18 cellular contexts compared by ENCODE assay signal in genomic region chr17:18248811-18249210, GRCh38. TPM values are rescaled to one million over a fixed set of nuclear protein-coding genes. Genes with fewer than 3 reads are reported as not detected.
DNase-seq lines count a peak whose midpoint lies in the region; ATAC-seq, FAIRE-seq and TF ChIP-seq lines count a peak whose summit lies in the region.
"Had no signal": no experiment of that assay in that cellular context is flagged by ENCODE, and none has a peak within 500 bp of the region (broad histone marks: within the 10 kb centered on the region; RNA-seq: fewer than 3 reads in every experiment).

No MANE protein-coding gene starts in this region.

- no peaks in the 10 kb centered on the region for H3K27me3 ChIP-seq in right atrium auricular region
- H3K27me3 ChIP-seq in dorsolateral prefrontal cortex: no peaks in the 10 kb centered on the region
- H3K27me3 ChIP-seq in neutrophil: no peaks in the 10 kb centered on the region
- no peaks in the 10 kb centered on the region for H3K27me3 ChIP-seq in uterus
- no peaks in the 10 kb centered on the region for H3K27me3 ChIP-seq in H9 (ENCODE audit: insufficient read depth, low read length)
- H3K27me3 ChIP-seq: cardiac muscle cell, left lung, SJSA1 had no signal

- H3K56ac ChIP-seq in H9 (ENCODE audit: insufficient read length, low read depth, low read length): no peak overlapping the region

- no peak overlapping the region for H2BK12ac ChIP-seq in H9 (ENCODE audit: insufficient read length, low read depth, low read length)

- H2BK15ac ChIP-seq in H9 (ENCODE audit: low read depth, low read length): no peak overlapping the region

- H2AFZ ChIP-seq in H9 (ENCODE audit: low read length): no peak overlapping the region
- H2AFZ ChIP-seq: parathyroid adenoma had no signal

- H3K4me3 Mint-ChIP-seq in H9: no peak overlapping the region
- H3K4me3 Mint-ChIP-seq: activated CD8-positive, alpha-beta T cell treated with anti-CD3 and anti-CD28 coated beads for 36 hours; T-cell had no signal

- H3K4me3 ChIP-seq in right atrium auricular region (no peak overlapping the region), dorsolateral prefrontal cortex (no peak overlapping the region), neutrophil (ENCODE audit: low read depth in 1 of 2, low read length in 1 of 2) (no peak overlapping the region), uterus (no peak overlapping the region)
- H3K4me3 ChIP-seq: cardiac muscle cell, left lung, mucosa of descending colon, SJSA1 had no signal

- H3K27ac ChIP-seq in right atrium auricular region (peak overlapping the region; percentile 41 to 50), dorsolateral prefrontal cortex (peak overlapping the region in 51 of 59 donors; percentile 13 to 91 (median 77)), neutrophil (peak overlapping the region; percentile 8), uterus (peak overlapping the region; percentile 0 to 22), H9 (ENCODE audit: insufficient read length, low read depth, low read length) (no peak overlapping the region)
- H3K27ac ChIP-seq: cardiac muscle cell, parathyroid adenoma, SJSA1 had no signal

- H3K79me2 ChIP-seq in H9 (ENCODE audit: insufficient read depth, low read length): no peaks in the 10 kb centered on the region

- H3T11ph ChIP-seq in H9 (ENCODE audit: low read length): no peak overlapping the region

- H3K9me3 ChIP-seq in right atrium auricular region (no peaks in the 10 kb centered on the region), neutrophil (no peaks in the 10 kb centered on the region), uterus (no peaks in the 10 kb centered on the region), H9 (ENCODE audit: control insufficient read depth, low read depth, low read length) (no peaks in the 10 kb centered on the region)
- H3K9me3 ChIP-seq: left lung, mucosa of descending colon, SJSA1 had no signal

- intact Hi-C loops in left cardiac atrium (cut with DNase I): no loop called here
- intact Hi-C loops in dorsolateral prefrontal cortex (cut with DNase I): loop anchor here (5.0 to 10.0 kb wide), 3 partner anchors 113 to 376 kb away; partner anchors contain the start of gene SHMT1 (in 2 of the 2)
- intact Hi-C loops in uterus (cut with DNase I; ENCODE audit: low total_unique reads): no loop called here

- ATAC-seq in left cardiac atrium (no peak), HG02798 (IDR thresholded peaks at IDR 0.05; ENCODE audit: poor library complexity, unreplicated experiment) (no peak)

- no CpG with 5 or more reads among the region's 7 CpGs for WGBS in H9 (ENCODE audit: extremely low coverage, insufficient read length, low lambda C conversion rate)

- no peak overlapping the region for H2BK5ac ChIP-seq in H9 (ENCODE audit: insufficient read length, low read length)

- peaks cover 3% of the 10 kb centered on the region for H4K20me1 ChIP-seq in H9 (ENCODE audit: control insufficient read depth, insufficient read depth, insufficient read length)

- no peak overlapping the region for H3K18ac ChIP-seq in H9 (ENCODE audit: insufficient read length, low read depth, low read length)

- H3K27ac Mint-ChIP-seq in H9: peak overlapping the region in 1 of 3 experiments; percentile 93; a peak in 1 of 7 replicates

- H2AK5ac ChIP-seq in H9 (ENCODE audit: insufficient read length, low read length): no peak overlapping the region

- H3K36me3 ChIP-seq in right atrium auricular region (peaks cover 86% of the 10 kb centered on the region), neutrophil (peaks cover 100% of the 10 kb centered on the region), uterus (no peaks in the 10 kb centered on the region)

- FAIRE-seq in GM12891 (lab: Jason Lieb, UNC): no peak

- no peak overlapping the region for H3K4me2 ChIP-seq in H9 (ENCODE audit: insufficient read depth, insufficient read length, low read length)

- no peak overlapping the region for H2BK120ac ChIP-seq in H9 (ENCODE audit: low read depth, low read length, poor library complexity, severe bottlenecking)

- H3K23ac ChIP-seq in H9 (ENCODE audit: insufficient read length, low read depth, low read length): no peak overlapping the region

- no peaks in the 10 kb centered on the region for H3K79me1 ChIP-seq in H9 (ENCODE audit: insufficient read depth, low read depth, low read length, poor library complexity, severe bottlenecking)

- H4K91ac ChIP-seq in H9 (ENCODE audit: insufficient read length, low read depth, low read length): no peak overlapping the region

- DNase-seq in right atrium auricular region (ENCODE audit: low spot score) (no peak), left cardiac atrium (no peak), dorsolateral prefrontal cortex (no peak), uterus (no peak), GM12891 (ENCODE audit: insufficient read length, low spot score) (no peak), H9 (no peak)
- DNase-seq: activated gamma-delta T cell, left lung, NCI-H1048 had no signal

- no peak overlapping the region for H4K8ac ChIP-seq in H9 (replicated peaks; ENCODE audit: insufficient read length, low read depth, low read length)

- no peaks in the 10 kb centered on the region for H3K23me2 ChIP-seq in H9 (ENCODE audit: insufficient read length, low read depth, low read length, poor library complexity, severe bottlenecking)

- no peak overlapping the region for H3K4ac ChIP-seq in H9 (ENCODE audit: low read depth, low read length)

- peaks cover 26 to 87% (median 85%) of the 10 kb centered on the region in 3 experiments; a peak in 6 of 7 replicates for H3K36me3 Mint-ChIP-seq in H9 (ENCODE audit: insufficient read depth in 1 of 3, low read depth in 3 of 3)

- no peak overlapping the region for H3K14ac ChIP-seq in H9 (ENCODE audit: insufficient read depth, low read length)

- H3K27me3 Mint-ChIP-seq in H9 (ENCODE audit: low read depth): no peaks in the 10 kb centered on the region; the same call in 1 of the 2 replicates
- H3K27me3 Mint-ChIP-seq: activated CD8-positive, alpha-beta T cell treated with anti-CD3 and anti-CD28 coated beads for 36 hours; T-cell had no signal

- H3K9me3 Mint-ChIP-seq in H9: no peaks in the 10 kb centered on the region; a peak in 1 of 5 replicates
- H3K9me3 Mint-ChIP-seq: activated CD8-positive, alpha-beta T cell treated with anti-CD3 and anti-CD28 coated beads for 36 hours; nephron progenitor cell; T-cell had no signal

- no peak overlapping the region for H2BK20ac ChIP-seq in H9 (ENCODE audit: low read depth, low read length, poor library complexity, severe bottlenecking)

- TF ChIP-seq CTCF in right atrium auricular region (IDR thresholded peaks at IDR 0.05): no peak
- TF ChIP-seq CTCF in dorsolateral prefrontal cortex (IDR thresholded peaks at IDR 0.05 in 54 of 56, conservative IDR thresholded peaks at IDR 0.05 in 2 of 56; ENCODE audit: low read depth in 1 of 56, partially characterized antibody in 56 of 56): no peak
- TF ChIP-seq CTCF in neutrophil (IDR thresholded peaks at IDR 0.05): no peak
- no peak for TF ChIP-seq CTCF in uterus (IDR thresholded peaks at IDR 0.05)
- TF ChIP-seq CTCF in H9 (conservative IDR thresholded peaks at IDR 0.05): no peak

- TF ChIP-seq POLR2A in uterus (IDR thresholded peaks at IDR 0.05) (no peak), GM12891 (IDR thresholded peaks at IDR 0.05; ENCODE audit: low read depth, low read length) (no peak)

- H3K4me1 Mint-ChIP-seq in H9: peaks cover 15 to 25% of the 10 kb centered on the region in 2 experiments

- H4K5ac ChIP-seq in H9 (ENCODE audit: insufficient read length, low read depth, low read length): no peak overlapping the region

- peaks cover 0 to 27% of the 10 kb centered on the region in 2 donors for H3K4me1 ChIP-seq in right atrium auricular region
- no peaks in the 10 kb centered on the region for H3K4me1 ChIP-seq in neutrophil (ENCODE audit: control insufficient read depth in 1 of 2, insufficient read depth in 1 of 2, low read depth in 1 of 2, low read length in 1 of 2)
- H3K4me1 ChIP-seq in uterus: no peaks in the 10 kb centered on the region
- peaks cover 3% of the 10 kb centered on the region; the same call in 1 of the 2 replicates for H3K4me1 ChIP-seq in H9 (ENCODE audit: insufficient read depth, low read length)
- H3K4me1 ChIP-seq: parathyroid adenoma, SJSA1 had no signal

- no peak overlapping the region for H3K9ac ChIP-seq in H9 (ENCODE audit: extremely low read depth, insufficient read length, low read length)
- H3K9ac ChIP-seq: parathyroid adenoma had no signal

TF ChIP-seq in GM12891, 5 proteins besides CTCF, POLR2A, EP300 and RAD21:
- TF ChIP-seq PAX5 (IDR thresholded peaks at IDR 0.05; ENCODE audit: insufficient read depth, low read length, severe bottlenecking) (no peak), POU2F2 (IDR thresholded peaks at IDR 0.05; ENCODE audit: low read depth, low read length) (no peak), TAF1 (IDR thresholded peaks at IDR 0.05; ENCODE audit: low read depth, low read length) (no peak), SPI1 (IDR thresholded peaks at IDR 0.05; ENCODE audit: low read depth, low read length) (no peak)
TF ChIP-seq in GM12891: peak in this region for 0.

RNA-seq across cellular contexts. Expression of gene FLII, which starts 9.7 kb away (rescaled TPM):
- 100 to 1,000 TPM; 232 to 306 TPM for total RNA-seq in right atrium auricular region
- 100 to 1,000 TPM; 204 to 211 TPM for total RNA-seq in left cardiac atrium
- total RNA-seq in dorsolateral prefrontal cortex: 100 to 1,000 TPM in 118 of 120 experiments, 10 to 100 TPM in 2; 86.1 to 217 (median 147) TPM
- 100 to 1,000 TPM in 3 of 4 donors, 10 to 100 TPM in 1; 93.0 to 307 (median 144) TPM for total RNA-seq in uterus
- polyA plus RNA-seq in GM12891 (2012; ENCODE audit: low read depth, missing spikeins): 87.8 TPM
- total RNA-seq in H9 (2021): 298 and 314 TPM in 2 replicates

RNA-seq across cellular contexts. Expression of gene MIEF2, which starts 11.7 kb away (rescaled TPM):
- total RNA-seq in right atrium auricular region (10 to 100 TPM; 14.1 to 20.2 TPM), left cardiac atrium (10 to 100 TPM; 16.2 to 16.8 TPM), dorsolateral prefrontal cortex (10 to 100 TPM; 12.6 to 31.3 (median 19.8) TPM), uterus (10 to 100 TPM; 12.8 to 34.5 (median 18.1) TPM), H9 (2021) (10.2 and 10.3 TPM in 2 replicates)
- 3.6 TPM for polyA plus RNA-seq in GM12891 (2012; ENCODE audit: low read depth, missing spikeins)

RNA-seq across cellular contexts. Expression of gene LLGL1, which starts 23.4 kb away (rescaled TPM):
- 10 to 100 TPM; 12.6 to 16.7 TPM for total RNA-seq in right atrium auricular region
- 10 to 100 TPM; 10.9 to 11.0 TPM for total RNA-seq in left cardiac atrium
- 100 to 1,000 TPM in 8 of 120 experiments, 10 to 100 TPM in 112; 30.0 to 174 (median 53.4) TPM for total RNA-seq in dorsolateral prefrontal cortex
- 10 to 100 TPM in 3 of 4 donors, 1 to 10 TPM in 1; 7.6 to 72.0 (median 23.1) TPM for total RNA-seq in uterus
- polyA plus RNA-seq in GM12891 (2012; ENCODE audit: low read depth, missing spikeins): 1.3 TPM
- 65.0 and 66.2 TPM in 2 replicates for total RNA-seq in H9 (2021)

Comparison
In these comparisons a context has a peak if more than half of its experiments do, and no peak if none do; other contexts are left out.
1. intact Hi-C loops: an anchor here in dorsolateral prefrontal cortex (5.0 to 10.0 kb wide); none called in left cardiac atrium and uterus.